In genomic region chr13:39787086-39787487, GRCh38 we compare ENCODE assay signal across 19 cellular contexts.
A peak's percentile ranks its signal among the peaks of the same experiment; 100 is the strongest.
DNase-seq lines count a peak whose midpoint lies in the region; ATAC-seq, FAIRE-seq and TF ChIP-seq lines count a peak whose summit lies in the region.
"Had no signal": no experiment of that assay in that cellular context is flagged by ENCODE, and none has a peak within 500 bp of the region (broad histone marks: within the 10 kb centered on the region; RNA-seq: fewer than 3 reads in every experiment).

No MANE protein-coding gene starts in this region.

- no peaks in the 10 kb centered on the region for H3K36me3 ChIP-seq in transverse colon
- H3K36me3 ChIP-seq: gastrocnemius medialis, MG63 had no signal

- peaks cover 4% of the 10 kb centered on the region for H3K36me3 Mint-ChIP-seq in nephron (ENCODE audit: low read depth)

- TF ChIP-seq EP300 in transverse colon (IDR thresholded peaks at IDR 0.05; ENCODE audit: low read depth): no peak

- TF ChIP-seq POLR2A in transverse colon (IDR thresholded peaks at IDR 0.05): no peak

- ATAC-seq in GM19395 (IDR thresholded peaks at IDR 0.05; ENCODE audit: unreplicated experiment): no peak
- ATAC-seq: gastrocnemius medialis had no signal

- whole genome bisulfite sequencing in transverse colon (ENCODE audit: low coverage in 1 of 2), 2 donors: 73 to 75% methylated on average over 1 of the region's 1 CpG

- H3K9me3 Mint-ChIP-seq in nephron: peaks cover 5% of the 10 kb centered on the region

- no peaks in the 10 kb centered on the region for H3K27me3 ChIP-seq in transverse colon
- H3K27me3 ChIP-seq: gastrocnemius medialis, MG63 had no signal

- no peak overlapping the region for H3K4me3 ChIP-seq in AG09309 (ENCODE audit: control insufficient read depth, low read depth, low read length)
- no peak overlapping the region for H3K4me3 ChIP-seq in transverse colon
- H3K4me3 ChIP-seq: gastrocnemius medialis, MG63 had no signal

- H3K9me3 ChIP-seq in transverse colon: no peaks in the 10 kb centered on the region
- H3K9me3 ChIP-seq: gastrocnemius medialis, MG63 had no signal

- in situ Hi-C loops in transverse colon (cut with MboI; ENCODE audit: low pct_ligation_motif_present in 1 of 4, low pct_unique_long_range_greater_than_20kb in 1 of 4, low sequenced_read_pairs in 3 of 4): no loop called here

- FAIRE-seq in GM18507 (lab: Jason Lieb, UNC): peak; percentile 51

- peak overlapping the region; percentile 16 to 69 (median 26) for H3K27ac Mint-ChIP-seq in nephron
- H3K27ac Mint-ChIP-seq: activated naive CD4-positive, alpha-beta T cell treated with anti-CD3 and anti-CD28 coated beads for 36 hours; type B pancreatic cell had no signal

- no peaks in the 10 kb centered on the region for H3K4me1 ChIP-seq in transverse colon
- H3K4me1 ChIP-seq: Caco-2, gastrocnemius medialis had no signal

- peak; percentile 37 for DNase-seq in AG09309 (ENCODE audit: low read depth)
- no peak for DNase-seq in GM18507 (ENCODE audit: extremely low spot score, insufficient read length, low read depth)
- DNase-seq in dermis microvascular lymphatic vessel endothelial cell (ENCODE audit: low read depth in 2 of 2): peak; percentile 33 to 57
- no peak for DNase-seq in transverse colon
- no peak for DNase-seq in NOMO-1 (lab: John Stamatoyannopoulos, UW; ENCODE audit: unreplicated experiment in 2 of 2)
- DNase-seq in NCI-H2227 (lab: John Stamatoyannopoulos, UW; ENCODE audit: unreplicated experiment): no peak
- DNase-seq: activated naive CD4-positive, alpha-beta T cell treated with anti-CD3 and anti-CD28 coated beads for 36 hours; Caco-2; gastrocnemius medialis; IMR-90; left cardiac atrium; MG63; NCI-H1694 treated with DMSO at 0.1 percent for 48 hours; NCI-H446 treated with DMSO at 0.1 percent for 48 hours; occipital lobe; stimulated activated naive CD4-positive, alpha-beta T cell had no signal

- H3K4me1 Mint-ChIP-seq in nephron: peaks cover 33% of the 10 kb centered on the region

- no peak overlapping the region for H3K4me3 Mint-ChIP-seq in nephron
- H3K4me3 Mint-ChIP-seq: activated naive CD4-positive, alpha-beta T cell treated with anti-CD3 and anti-CD28 coated beads for 36 hours; type B pancreatic cell had no signal

- TF ChIP-seq CTCF in AG09309 (IDR thresholded peaks at IDR 0.05; ENCODE audit: control insufficient read depth, insufficient read depth, low read depth, low read length, missing control alignments) (no peak), nephron (IDR thresholded peaks at IDR 0.05; ENCODE audit: unreplicated experiment in 3 of 3) (no peak), transverse colon (IDR thresholded peaks at IDR 0.05) (no peak)

- no peaks in the 10 kb centered on the region for H3K27me3 Mint-ChIP-seq in nephron (ENCODE audit: low read depth)
- H3K27me3 Mint-ChIP-seq: type B pancreatic cell had no signal

- intact Hi-C loops in transverse colon (cut with DNase I; ENCODE audit: low total_unique reads): no loop called here

- H3K27ac ChIP-seq in transverse colon: no peak overlapping the region
- H3K27ac ChIP-seq: gastrocnemius medialis had no signal

Comparison
In these comparisons a context has a peak if more than half of its experiments do, and no peak if none do; other contexts are left out.
1. DNase-seq: peak in AG09309 (single experiment) and dermis microvascular lymphatic vessel endothelial cell (2 of 2); none in GM18507 (single experiment), transverse colon (single experiment), NOMO-1 (0 of 2) and NCI-H2227 (single experiment).